16 cellular contexts compared by ENCODE assay signal in genomic region chr6:19536838-19537237, GRCh38.
"Had no signal": no experiment of that assay in that cellular context is flagged by ENCODE, and none has a peak within 500 bp of the region (broad histone marks: within the 10 kb centered on the region; RNA-seq: fewer than 3 reads in every experiment).

No MANE protein-coding gene starts in this region.

- H3K27me3 ChIP-seq: body of pancreas, pancreas, stomach had no signal

- ATAC-seq: body of pancreas, left colon, pancreas had no signal

- H3K27me3 Mint-ChIP-seq: activated naive CD4-positive, alpha-beta T cell treated with anti-CD3 and anti-CD28 coated beads, Interleukin-2, amount 50 U/mL, for 24 hours; naive B cell had no signal

- DNase-seq: activated effector memory CD4-positive, alpha-beta T cell treated with Interleukin-2 at 50 U/mL for 16 hours; activated T-cell treated with anti-CD3 and anti-CD28 coated beads, Interleukin-2, amount 50 U/mL, for 1 hour; amniotic stem cell; body of pancreas; effector memory CD4-positive, alpha-beta T cell; immature natural killer cell; left colon; naive B cell; pancreas; retina; stimulated activated CD4-positive, alpha-beta T cell treated with anti-CD3 and anti-CD28 coated beads, Interleukin-15, amount 100 ng/mL, for 24 hours; stimulated activated CD4-positive, alpha-beta T cell treated with anti-CD3 and anti-CD28 coated beads, Interleukin-4, amount 100 ng/mL, for 24 hours; stomach had no signal

- H3K4me1 ChIP-seq: pancreas had no signal

- H3K27ac ChIP-seq: body of pancreas, pancreas, stomach, thoracic aorta had no signal

- H3K36me3 Mint-ChIP-seq: activated naive CD4-positive, alpha-beta T cell treated with anti-CD3 and anti-CD28 coated beads, Interleukin-2, amount 50 U/mL, for 24 hours; immature natural killer cell; naive B cell had no signal

- H3K4me3 ChIP-seq: body of pancreas, lung, pancreas, stomach, thoracic aorta had no signal

- H3K4me1 Mint-ChIP-seq: activated naive CD4-positive, alpha-beta T cell treated with anti-CD3 and anti-CD28 coated beads, Interleukin-2, amount 50 U/mL, for 24 hours; immature natural killer cell; naive B cell had no signal

- H3K36me3 ChIP-seq: pancreas, stomach, thoracic aorta had no signal

- H3K9me3 Mint-ChIP-seq: activated naive CD4-positive, alpha-beta T cell treated with anti-CD3 and anti-CD28 coated beads, Interleukin-2, amount 50 U/mL, for 24 hours had no signal

- H3K4me3 Mint-ChIP-seq: activated naive CD4-positive, alpha-beta T cell treated with anti-CD3 and anti-CD28 coated beads, Interleukin-2, amount 50 U/mL, for 24 hours; immature natural killer cell; naive B cell had no signal

- H3K27ac Mint-ChIP-seq: activated naive CD4-positive, alpha-beta T cell treated with anti-CD3 and anti-CD28 coated beads, Interleukin-2, amount 50 U/mL, for 24 hours; immature natural killer cell; naive B cell had no signal

- H3K9me3 ChIP-seq: body of pancreas, pancreas, stomach, thoracic aorta had no signal
